1 cellular context compared by ENCODE assay signal in the genomic region with DNA sequence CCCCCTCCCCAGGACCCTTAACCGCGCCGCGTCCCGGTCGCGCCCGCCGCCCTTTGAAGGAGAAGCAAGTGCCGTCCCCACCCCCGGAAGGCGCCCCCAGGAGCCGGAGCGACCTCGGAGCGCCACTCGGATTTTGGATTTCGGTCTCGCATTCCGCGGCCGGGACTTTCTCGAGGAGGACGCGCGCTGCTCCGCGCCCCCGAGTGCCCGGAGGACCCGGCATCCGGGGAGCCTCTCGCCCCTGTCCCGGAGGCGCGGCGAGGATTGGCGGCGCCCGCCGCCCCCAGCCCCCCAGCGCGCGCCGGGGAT.
TF ChIP-seq lines count a peak whose summit lies in the region.

No MANE protein-coding gene starts in this region.

TF ChIP-seq in K562, 482 proteins besides CTCF, POLR2A, EP300 and RAD21 (continued from another document and continues in another):
- TF ChIP-seq JUN (IDR thresholded peaks at IDR 0.05; ENCODE audit: borderline replicate concordance, low read depth, low read length): no peak
- no peak for TF ChIP-seq JUN (CRISPR knock-in tag; IDR thresholded peaks at IDR 0.05; ENCODE audit: borderline replicate concordance)
- TF ChIP-seq BRD4 (IDR thresholded peaks at IDR 0.05): no peak
- TF ChIP-seq, protein P1, sequence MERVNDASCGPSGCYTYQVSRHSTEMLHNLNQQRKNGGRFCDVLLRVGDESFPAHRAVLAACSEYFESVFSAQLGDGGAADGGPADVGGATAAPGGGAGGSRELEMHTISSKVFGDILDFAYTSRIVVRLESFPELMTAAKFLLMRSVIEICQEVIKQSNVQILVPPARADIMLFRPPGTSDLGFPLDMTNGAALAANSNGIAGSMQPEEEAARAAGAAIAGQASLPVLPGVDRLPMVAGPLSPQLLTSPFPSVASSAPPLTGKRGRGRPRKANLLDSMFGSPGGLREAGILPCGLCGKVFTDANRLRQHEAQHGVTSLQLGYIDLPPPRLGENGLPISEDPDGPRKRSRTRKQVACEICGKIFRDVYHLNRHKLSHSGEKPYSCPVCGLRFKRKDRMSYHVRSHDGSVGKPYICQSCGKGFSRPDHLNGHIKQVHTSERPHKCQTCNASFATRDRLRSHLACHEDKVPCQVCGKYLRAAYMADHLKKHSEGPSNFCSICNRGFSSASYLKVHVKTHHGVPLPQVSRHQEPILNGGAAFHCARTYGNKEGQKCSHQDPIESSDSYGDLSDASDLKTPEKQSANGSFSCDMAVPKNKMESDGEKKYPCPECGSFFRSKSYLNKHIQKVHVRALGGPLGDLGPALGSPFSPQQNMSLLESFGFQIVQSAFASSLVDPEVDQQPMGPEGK (CRISPR knock-in tag; IDR thresholded peaks at IDR 0.05; ENCODE audit: borderline replicate concordance): no peak
- peak in 1 of 3 experiments; percentile 28 for TF ChIP-seq YY1 (IDR thresholded peaks at IDR 0.05; ENCODE audit: borderline replicate concordance in 1 of 3, control insufficient read depth in 1 of 3, extremely low read depth in 1 of 3, insufficient read depth in 3 of 3, insufficient read length in 1 of 3, insufficient replicate concordance in 2 of 3, low read depth in 1 of 3, low read length in 2 of 3)
- TF ChIP-seq, protein P2, sequence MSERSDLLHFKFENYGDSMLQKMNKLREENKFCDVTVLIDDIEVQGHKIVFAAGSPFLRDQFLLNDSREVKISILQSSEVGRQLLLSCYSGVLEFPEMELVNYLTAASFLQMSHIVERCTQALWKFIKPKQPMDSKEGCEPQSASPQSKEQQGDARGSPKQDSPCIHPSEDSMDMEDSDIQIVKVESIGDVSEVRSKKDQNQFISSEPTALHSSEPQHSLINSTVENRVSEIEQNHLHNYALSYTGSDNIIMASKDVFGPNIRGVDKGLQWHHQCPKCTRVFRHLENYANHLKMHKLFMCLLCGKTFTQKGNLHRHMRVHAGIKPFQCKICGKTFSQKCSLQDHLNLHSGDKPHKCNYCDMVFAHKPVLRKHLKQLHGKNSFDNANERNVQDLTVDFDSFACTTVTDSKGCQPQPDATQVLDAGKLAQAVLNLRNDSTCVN (CRISPR knock-in tag; IDR thresholded peaks at IDR 0.05): no peak
- no peak for TF ChIP-seq HMG20B (CRISPR knock-in tag; IDR thresholded peaks at IDR 0.05)
- TF ChIP-seq, protein P3, sequence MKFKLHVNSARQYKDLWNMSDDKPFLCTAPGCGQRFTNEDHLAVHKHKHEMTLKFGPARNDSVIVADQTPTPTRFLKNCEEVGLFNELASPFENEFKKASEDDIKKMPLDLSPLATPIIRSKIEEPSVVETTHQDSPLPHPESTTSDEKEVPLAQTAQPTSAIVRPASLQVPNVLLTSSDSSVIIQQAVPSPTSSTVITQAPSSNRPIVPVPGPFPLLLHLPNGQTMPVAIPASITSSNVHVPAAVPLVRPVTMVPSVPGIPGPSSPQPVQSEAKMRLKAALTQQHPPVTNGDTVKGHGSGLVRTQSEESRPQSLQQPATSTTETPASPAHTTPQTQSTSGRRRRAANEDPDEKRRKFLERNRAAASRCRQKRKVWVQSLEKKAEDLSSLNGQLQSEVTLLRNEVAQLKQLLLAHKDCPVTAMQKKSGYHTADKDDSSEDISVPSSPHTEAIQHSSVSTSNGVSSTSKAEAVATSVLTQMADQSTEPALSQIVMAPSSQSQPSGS (CRISPR knock-in tag; IDR thresholded peaks at IDR 0.05): no peak
- no peak for TF ChIP-seq XRCC4 (IDR thresholded peaks at IDR 0.05; ENCODE audit: extremely low read depth, insufficient read depth, insufficient read length)
- peak in 1 of 2 experiments; percentile 54; a peak in 2 of 4 replicates for TF ChIP-seq HDAC1 (IDR thresholded peaks at IDR 0.05)
- TF ChIP-seq, protein P4, sequence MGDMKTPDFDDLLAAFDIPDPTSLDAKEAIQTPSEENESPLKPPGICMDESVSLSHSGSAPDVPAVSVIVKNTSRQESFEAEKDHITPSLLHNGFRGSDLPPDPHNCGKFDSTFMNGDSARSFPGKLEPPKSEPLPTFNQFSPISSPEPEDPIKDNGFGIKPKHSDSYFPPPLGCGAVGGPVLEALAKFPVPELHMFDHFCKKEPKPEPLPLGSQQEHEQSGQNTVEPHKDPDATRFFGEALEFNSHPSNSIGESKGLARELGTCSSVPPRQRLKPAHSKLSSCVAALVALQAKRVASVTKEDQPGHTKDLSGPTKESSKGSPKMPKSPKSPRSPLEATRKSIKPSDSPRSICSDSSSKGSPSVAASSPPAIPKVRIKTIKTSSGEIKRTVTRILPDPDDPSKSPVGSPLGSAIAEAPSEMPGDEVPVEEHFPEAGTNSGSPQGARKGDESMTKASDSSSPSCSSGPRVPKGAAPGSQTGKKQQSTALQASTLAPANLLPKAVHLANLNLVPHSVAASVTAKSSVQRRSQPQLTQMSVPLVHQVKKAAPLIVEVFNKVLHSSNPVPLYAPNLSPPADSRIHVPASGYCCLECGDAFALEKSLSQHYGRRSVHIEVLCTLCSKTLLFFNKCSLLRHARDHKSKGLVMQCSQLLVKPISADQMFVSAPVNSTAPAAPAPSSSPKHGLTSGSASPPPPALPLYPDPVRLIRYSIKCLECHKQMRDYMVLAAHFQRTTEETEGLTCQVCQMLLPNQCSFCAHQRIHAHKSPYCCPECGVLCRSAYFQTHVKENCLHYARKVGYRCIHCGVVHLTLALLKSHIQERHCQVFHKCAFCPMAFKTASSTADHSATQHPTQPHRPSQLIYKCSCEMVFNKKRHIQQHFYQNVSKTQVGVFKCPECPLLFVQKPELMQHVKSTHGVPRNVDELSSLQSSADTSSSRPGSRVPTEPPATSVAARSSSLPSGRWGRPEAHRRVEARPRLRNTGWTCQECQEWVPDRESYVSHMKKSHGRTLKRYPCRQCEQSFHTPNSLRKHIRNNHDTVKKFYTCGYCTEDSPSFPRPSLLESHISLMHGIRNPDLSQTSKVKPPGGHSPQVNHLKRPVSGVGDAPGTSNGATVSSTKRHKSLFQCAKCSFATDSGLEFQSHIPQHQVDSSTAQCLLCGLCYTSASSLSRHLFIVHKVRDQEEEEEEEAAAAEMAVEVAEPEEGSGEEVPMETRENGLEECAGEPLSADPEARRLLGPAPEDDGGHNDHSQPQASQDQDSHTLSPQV (IDR thresholded peaks at IDR 0.05): no peak
- TF ChIP-seq, protein P5, sequence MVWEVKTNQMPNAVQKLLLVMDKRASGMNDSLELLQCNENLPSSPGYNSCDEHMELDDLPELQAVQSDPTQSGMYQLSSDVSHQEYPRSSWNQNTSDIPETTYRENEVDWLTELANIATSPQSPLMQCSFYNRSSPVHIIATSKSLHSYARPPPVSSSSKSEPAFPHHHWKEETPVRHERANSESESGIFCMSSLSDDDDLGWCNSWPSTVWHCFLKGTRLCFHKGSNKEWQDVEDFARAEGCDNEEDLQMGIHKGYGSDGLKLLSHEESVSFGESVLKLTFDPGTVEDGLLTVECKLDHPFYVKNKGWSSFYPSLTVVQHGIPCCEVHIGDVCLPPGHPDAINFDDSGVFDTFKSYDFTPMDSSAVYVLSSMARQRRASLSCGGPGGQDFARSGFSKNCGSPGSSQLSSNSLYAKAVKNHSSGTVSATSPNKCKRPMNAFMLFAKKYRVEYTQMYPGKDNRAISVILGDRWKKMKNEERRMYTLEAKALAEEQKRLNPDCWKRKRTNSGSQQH (CRISPR knock-in tag; IDR thresholded peaks at IDR 0.05): no peak
- TF ChIP-seq TGIF2 (CRISPR knock-in tag; IDR thresholded peaks at IDR 0.05): no peak
- TF ChIP-seq, protein P6, sequence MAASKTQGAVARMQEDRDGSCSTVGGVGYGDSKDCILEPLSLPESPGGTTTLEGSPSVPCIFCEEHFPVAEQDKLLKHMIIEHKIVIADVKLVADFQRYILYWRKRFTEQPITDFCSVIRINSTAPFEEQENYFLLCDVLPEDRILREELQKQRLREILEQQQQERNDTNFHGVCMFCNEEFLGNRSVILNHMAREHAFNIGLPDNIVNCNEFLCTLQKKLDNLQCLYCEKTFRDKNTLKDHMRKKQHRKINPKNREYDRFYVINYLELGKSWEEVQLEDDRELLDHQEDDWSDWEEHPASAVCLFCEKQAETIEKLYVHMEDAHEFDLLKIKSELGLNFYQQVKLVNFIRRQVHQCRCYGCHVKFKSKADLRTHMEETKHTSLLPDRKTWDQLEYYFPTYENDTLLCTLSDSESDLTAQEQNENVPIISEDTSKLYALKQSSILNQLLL (CRISPR knock-in tag; IDR thresholded peaks at IDR 0.05; ENCODE audit: borderline replicate concordance): no peak
- TF ChIP-seq RBFOX2 (IDR thresholded peaks at IDR 0.05; ENCODE audit: low read depth, low read length): no peak; the same call in 1 of the 2 replicates
- TF ChIP-seq SREBF1 (IDR thresholded peaks at IDR 0.05; ENCODE audit: borderline replicate concordance, low read depth, low read length): no peak
- no peak for TF ChIP-seq DDX20 (tag; IDR thresholded peaks at IDR 0.05; ENCODE audit: low read depth)
- TF ChIP-seq NCOA6 (IDR thresholded peaks at IDR 0.05): no peak
- TF ChIP-seq GABPB1 (CRISPR knock-in tag; IDR thresholded peaks at IDR 0.05): no peak
- no peak for TF ChIP-seq FOXJ2 (tag; IDR thresholded peaks at IDR 0.05)
- TF ChIP-seq, protein P7, sequence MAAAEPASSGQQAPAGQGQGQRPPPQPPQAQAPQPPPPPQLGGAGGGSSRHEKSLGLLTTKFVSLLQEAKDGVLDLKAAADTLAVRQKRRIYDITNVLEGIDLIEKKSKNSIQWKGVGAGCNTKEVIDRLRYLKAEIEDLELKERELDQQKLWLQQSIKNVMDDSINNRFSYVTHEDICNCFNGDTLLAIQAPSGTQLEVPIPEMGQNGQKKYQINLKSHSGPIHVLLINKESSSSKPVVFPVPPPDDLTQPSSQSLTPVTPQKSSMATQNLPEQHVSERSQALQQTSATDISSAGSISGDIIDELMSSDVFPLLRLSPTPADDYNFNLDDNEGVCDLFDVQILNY (CRISPR knock-in tag; IDR thresholded peaks at IDR 0.05): no peak
- TF ChIP-seq, protein P8, sequence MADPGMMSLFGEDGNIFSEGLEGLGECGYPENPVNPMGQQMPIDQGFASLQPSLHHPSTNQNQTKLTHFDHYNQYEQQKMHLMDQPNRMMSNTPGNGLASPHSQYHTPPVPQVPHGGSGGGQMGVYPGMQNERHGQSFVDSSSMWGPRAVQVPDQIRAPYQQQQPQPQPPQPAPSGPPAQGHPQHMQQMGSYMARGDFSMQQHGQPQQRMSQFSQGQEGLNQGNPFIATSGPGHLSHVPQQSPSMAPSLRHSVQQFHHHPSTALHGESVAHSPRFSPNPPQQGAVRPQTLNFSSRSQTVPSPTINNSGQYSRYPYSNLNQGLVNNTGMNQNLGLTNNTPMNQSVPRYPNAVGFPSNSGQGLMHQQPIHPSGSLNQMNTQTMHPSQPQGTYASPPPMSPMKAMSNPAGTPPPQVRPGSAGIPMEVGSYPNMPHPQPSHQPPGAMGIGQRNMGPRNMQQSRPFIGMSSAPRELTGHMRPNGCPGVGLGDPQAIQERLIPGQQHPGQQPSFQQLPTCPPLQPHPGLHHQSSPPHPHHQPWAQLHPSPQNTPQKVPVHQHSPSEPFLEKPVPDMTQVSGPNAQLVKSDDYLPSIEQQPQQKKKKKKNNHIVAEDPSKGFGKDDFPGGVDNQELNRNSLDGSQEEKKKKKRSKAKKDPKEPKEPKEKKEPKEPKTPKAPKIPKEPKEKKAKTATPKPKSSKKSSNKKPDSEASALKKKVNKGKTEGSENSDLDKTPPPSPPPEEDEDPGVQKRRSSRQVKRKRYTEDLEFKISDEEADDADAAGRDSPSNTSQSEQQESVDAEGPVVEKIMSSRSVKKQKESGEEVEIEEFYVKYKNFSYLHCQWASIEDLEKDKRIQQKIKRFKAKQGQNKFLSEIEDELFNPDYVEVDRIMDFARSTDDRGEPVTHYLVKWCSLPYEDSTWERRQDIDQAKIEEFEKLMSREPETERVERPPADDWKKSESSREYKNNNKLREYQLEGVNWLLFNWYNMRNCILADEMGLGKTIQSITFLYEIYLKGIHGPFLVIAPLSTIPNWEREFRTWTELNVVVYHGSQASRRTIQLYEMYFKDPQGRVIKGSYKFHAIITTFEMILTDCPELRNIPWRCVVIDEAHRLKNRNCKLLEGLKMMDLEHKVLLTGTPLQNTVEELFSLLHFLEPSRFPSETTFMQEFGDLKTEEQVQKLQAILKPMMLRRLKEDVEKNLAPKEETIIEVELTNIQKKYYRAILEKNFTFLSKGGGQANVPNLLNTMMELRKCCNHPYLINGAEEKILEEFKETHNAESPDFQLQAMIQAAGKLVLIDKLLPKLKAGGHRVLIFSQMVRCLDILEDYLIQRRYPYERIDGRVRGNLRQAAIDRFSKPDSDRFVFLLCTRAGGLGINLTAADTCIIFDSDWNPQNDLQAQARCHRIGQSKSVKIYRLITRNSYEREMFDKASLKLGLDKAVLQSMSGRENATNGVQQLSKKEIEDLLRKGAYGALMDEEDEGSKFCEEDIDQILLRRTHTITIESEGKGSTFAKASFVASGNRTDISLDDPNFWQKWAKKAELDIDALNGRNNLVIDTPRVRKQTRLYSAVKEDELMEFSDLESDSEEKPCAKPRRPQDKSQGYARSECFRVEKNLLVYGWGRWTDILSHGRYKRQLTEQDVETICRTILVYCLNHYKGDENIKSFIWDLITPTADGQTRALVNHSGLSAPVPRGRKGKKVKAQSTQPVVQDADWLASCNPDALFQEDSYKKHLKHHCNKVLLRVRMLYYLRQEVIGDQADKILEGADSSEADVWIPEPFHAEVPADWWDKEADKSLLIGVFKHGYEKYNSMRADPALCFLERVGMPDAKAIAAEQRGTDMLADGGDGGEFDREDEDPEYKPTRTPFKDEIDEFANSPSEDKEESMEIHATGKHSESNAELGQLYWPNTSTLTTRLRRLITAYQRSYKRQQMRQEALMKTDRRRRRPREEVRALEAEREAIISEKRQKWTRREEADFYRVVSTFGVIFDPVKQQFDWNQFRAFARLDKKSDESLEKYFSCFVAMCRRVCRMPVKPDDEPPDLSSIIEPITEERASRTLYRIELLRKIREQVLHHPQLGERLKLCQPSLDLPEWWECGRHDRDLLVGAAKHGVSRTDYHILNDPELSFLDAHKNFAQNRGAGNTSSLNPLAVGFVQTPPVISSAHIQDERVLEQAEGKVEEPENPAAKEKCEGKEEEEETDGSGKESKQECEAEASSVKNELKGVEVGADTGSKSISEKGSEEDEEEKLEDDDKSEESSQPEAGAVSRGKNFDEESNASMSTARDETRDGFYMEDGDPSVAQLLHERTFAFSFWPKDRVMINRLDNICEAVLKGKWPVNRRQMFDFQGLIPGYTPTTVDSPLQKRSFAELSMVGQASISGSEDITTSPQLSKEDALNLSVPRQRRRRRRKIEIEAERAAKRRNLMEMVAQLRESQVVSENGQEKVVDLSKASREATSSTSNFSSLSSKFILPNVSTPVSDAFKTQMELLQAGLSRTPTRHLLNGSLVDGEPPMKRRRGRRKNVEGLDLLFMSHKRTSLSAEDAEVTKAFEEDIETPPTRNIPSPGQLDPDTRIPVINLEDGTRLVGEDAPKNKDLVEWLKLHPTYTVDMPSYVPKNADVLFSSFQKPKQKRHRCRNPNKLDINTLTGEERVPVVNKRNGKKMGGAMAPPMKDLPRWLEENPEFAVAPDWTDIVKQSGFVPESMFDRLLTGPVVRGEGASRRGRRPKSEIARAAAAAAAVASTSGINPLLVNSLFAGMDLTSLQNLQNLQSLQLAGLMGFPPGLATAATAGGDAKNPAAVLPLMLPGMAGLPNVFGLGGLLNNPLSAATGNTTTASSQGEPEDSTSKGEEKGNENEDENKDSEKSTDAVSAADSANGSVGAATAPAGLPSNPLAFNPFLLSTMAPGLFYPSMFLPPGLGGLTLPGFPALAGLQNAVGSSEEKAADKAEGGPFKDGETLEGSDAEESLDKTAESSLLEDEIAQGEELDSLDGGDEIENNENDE (IDR thresholded peaks at IDR 0.05; ENCODE audit: low read depth, low read length): no peak
- TF ChIP-seq SIN3B (IDR thresholded peaks at IDR 0.05; ENCODE audit: low read depth): no peak
- no peak for TF ChIP-seq HLTF (IDR thresholded peaks at IDR 0.05)
